19 cellular contexts compared by ENCODE assay signal in the genomic region with DNA sequence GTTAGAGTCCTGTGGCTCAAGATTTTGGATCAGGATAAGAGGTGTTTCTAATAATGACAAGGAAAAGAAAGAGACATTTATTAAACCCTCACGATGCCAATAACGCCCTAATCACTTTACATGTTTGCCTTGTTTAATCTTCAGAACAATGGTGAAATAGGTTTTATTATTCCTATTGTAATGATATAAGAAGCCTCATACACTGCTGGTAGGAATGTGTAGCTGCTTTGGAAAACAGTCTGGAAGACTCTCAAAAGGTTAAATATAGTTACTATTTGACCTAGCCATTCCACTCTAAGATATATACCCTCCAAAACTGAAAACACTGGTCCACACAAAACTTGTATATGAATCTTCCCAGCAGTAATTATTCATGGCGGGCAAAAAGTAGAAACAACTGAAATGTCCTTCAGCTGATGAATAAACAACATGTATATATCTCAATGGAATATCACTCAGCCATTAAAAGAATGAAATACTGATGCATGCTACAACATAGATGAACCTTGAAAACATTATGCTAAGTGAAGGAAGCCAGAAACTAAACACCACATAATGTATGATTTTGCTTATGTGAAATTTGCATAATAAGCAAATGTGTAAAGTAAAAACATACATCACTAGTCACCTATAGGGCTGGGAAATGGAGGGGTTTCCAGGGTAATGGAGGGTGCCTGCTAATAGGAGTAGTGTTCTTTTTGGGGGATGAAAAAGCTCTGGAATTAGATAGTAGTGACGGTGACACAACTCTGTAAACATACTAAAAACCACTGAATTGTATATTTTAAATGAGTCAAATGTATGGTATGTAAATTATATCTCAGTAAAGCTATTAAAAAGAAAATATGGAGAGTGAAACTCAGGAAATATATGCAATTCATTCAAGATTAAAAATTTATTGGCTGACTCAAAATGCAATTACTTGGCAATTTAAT.
DNase-seq lines count a peak whose midpoint lies in the region; ATAC-seq, FAIRE-seq and TF ChIP-seq lines count a peak whose summit lies in the region.
"Had no signal": no experiment of that assay in that cellular context is flagged by ENCODE, and none has a peak within 500 bp of the region (broad histone marks: within the 10 kb centered on the region; RNA-seq: fewer than 3 reads in every experiment).

No MANE protein-coding gene starts in this region.

- no peak for TF ChIP-seq POLR2A in A549 (IDR thresholded peaks at IDR 0.05; ENCODE audit: low read length)

- no peak overlapping the region for H2AFZ ChIP-seq in H9 (ENCODE audit: low read length)

- no peaks in the 10 kb centered on the region for H3K27me3 ChIP-seq in H9 (ENCODE audit: insufficient read depth, low read length)
- H3K27me3 ChIP-seq in adipocyte (replicated peaks; ENCODE audit: control insufficient read depth, insufficient read depth, low read length): no peaks in the 10 kb centered on the region
- H3K27me3 ChIP-seq: gastrocnemius medialis, spleen had no signal

- ATAC-seq in A549: peak in 1 of 2 experiments; percentile 44; a peak in 3 of 6 replicates
- ATAC-seq: activated T-cell treated with anti-CD3 and anti-CD28 coated beads, Interleukin-2, amount 50 U/mL, for 4 hours; gastrocnemius medialis; left cardiac atrium had no signal

- H3K9me3 ChIP-seq in A549: no peaks in the 10 kb centered on the region
- no peaks in the 10 kb centered on the region for H3K9me3 ChIP-seq in H9 (ENCODE audit: control insufficient read depth, low read depth, low read length)
- H3K9me3 ChIP-seq in adipocyte (ENCODE audit: control insufficient read depth, low read length): no peaks in the 10 kb centered on the region
- H3K9me3 ChIP-seq: gastrocnemius medialis, psoas muscle, spleen had no signal

- no peak for DNase-seq in A549 (ENCODE audit: low read depth in 1 of 2, low spot score in 1 of 2)
- no peak for DNase-seq in H9
- DNase-seq in adipocyte (ENCODE audit: low read depth): peak; percentile 42
- DNase-seq in fibroblast of villous mesenchyme (ENCODE audit: low read depth): peak; percentile 25
- DNase-seq in stimulated activated naive CD4-positive, alpha-beta T cell treated with Interleukin-2 at 50 U/mL for 16 hours (lab: John Stamatoyannopoulos, UW): no peak
- no peak for DNase-seq in AG08396 (ENCODE audit: low spot score)
- DNase-seq in Ammon's horn (ENCODE audit: low spot score): no peak
- no peak for DNase-seq in NCI-H2171 treated with DMSO at 0.1 percent for 48 hours (lab: John Stamatoyannopoulos, UW)
- DNase-seq: activated CD4-positive, CD25-positive, alpha-beta regulatory T cell; activated naive CD4-positive, alpha-beta T cell treated with anti-CD3 and anti-CD28 coated beads, Interleukin-2, amount 50 U/mL, for 16 hours; activated T-cell treated with anti-CD3 and anti-CD28 coated beads, Interleukin-2, amount 50 U/mL, for 4 hours; DND-41; gastrocnemius medialis; left cardiac atrium; NCI-H1417 treated with DMSO at 0.1 percent for 48 hours; psoas muscle; spleen; T-helper 9 cell had no signal

- no peak for TF ChIP-seq CTCF in A549 (IDR thresholded peaks at IDR 0.05)
- TF ChIP-seq CTCF in H9 (conservative IDR thresholded peaks at IDR 0.05): peak; percentile 33; the same call in 2 of the 3 replicates
- TF ChIP-seq CTCF in fibroblast of villous mesenchyme (IDR thresholded peaks at IDR 0.05; ENCODE audit: insufficient read depth, low read depth, low read length): peak; percentile 13

- H4K20me1 ChIP-seq in H9 (ENCODE audit: control insufficient read depth, insufficient read depth, insufficient read length): no peaks in the 10 kb centered on the region

- H3K36me3 ChIP-seq in adipocyte (ENCODE audit: control insufficient read depth, insufficient read depth, low read length, severe bottlenecking): no peaks in the 10 kb centered on the region
- H3K36me3 ChIP-seq: gastrocnemius medialis, spleen had no signal

- H3K4me2 ChIP-seq in A549 (peak overlapping the region; percentile 57), H9 (ENCODE audit: insufficient read depth, insufficient read length, low read length) (no peak overlapping the region)

- no peak overlapping the region for H2BK15ac ChIP-seq in H9 (ENCODE audit: low read depth, low read length)

- TF ChIP-seq EP300 in A549 (IDR thresholded peaks at IDR 0.05): no peak

- H3K14ac ChIP-seq in H9 (ENCODE audit: insufficient read depth, low read length): no peak overlapping the region

- no peak overlapping the region for H2AK5ac ChIP-seq in H9 (ENCODE audit: insufficient read length, low read length)

- no peak overlapping the region for H4K8ac ChIP-seq in H9 (replicated peaks; ENCODE audit: insufficient read length, low read depth, low read length)

- H3T11ph ChIP-seq in H9 (ENCODE audit: low read length): no peak overlapping the region

- no peaks in the 10 kb centered on the region for H3K79me2 ChIP-seq in H9 (ENCODE audit: insufficient read depth, low read length)

- no peak overlapping the region for H4K91ac ChIP-seq in H9 (ENCODE audit: insufficient read length, low read depth, low read length)

- no peak overlapping the region for H2BK12ac ChIP-seq in H9 (ENCODE audit: insufficient read length, low read depth, low read length)

- TF ChIP-seq RAD21 in A549 (conservative IDR thresholded peaks at IDR 0.05 in 1 of 2, IDR thresholded peaks at IDR 0.05 in 1 of 2): no peak

- H3K4me3 ChIP-seq in A549: no peak overlapping the region
- no peak overlapping the region for H3K4me3 ChIP-seq in adipocyte (ENCODE audit: low read length)
- H3K4me3 ChIP-seq in fibroblast of villous mesenchyme (ENCODE audit: low read depth, low read length): no peak overlapping the region
- H3K4me3 ChIP-seq: coronary artery, gastrocnemius medialis, psoas muscle, spleen had no signal

- H3K27ac ChIP-seq in A549: no peak overlapping the region
- no peak overlapping the region for H3K27ac ChIP-seq in H9 (ENCODE audit: insufficient read length, low read depth, low read length)
- H3K27ac ChIP-seq: coronary artery, gastrocnemius medialis, psoas muscle, spleen had no signal

- no peak overlapping the region for H3K9ac ChIP-seq in H9 (ENCODE audit: extremely low read depth, insufficient read length, low read length)
- no peak overlapping the region for H3K9ac ChIP-seq in adipocyte (ENCODE audit: low read length)

- no peak overlapping the region for H3K4ac ChIP-seq in H9 (ENCODE audit: low read depth, low read length)

- no peak overlapping the region for H4K5ac ChIP-seq in H9 (ENCODE audit: insufficient read length, low read depth, low read length)

- H2BK120ac ChIP-seq in H9 (ENCODE audit: low read depth, low read length, poor library complexity, severe bottlenecking): no peak overlapping the region

- no peaks in the 10 kb centered on the region for H3K27me3 Mint-ChIP-seq in H9 (ENCODE audit: low read depth)

- CTCF ChIA-PET in A549 (lab: Yijun Ruan, JAX): no interaction called here

- peaks cover 4 to 7% of the 10 kb centered on the region in 2 experiments for H3K4me1 Mint-ChIP-seq in H9

- H3K23me2 ChIP-seq in H9 (ENCODE audit: insufficient read length, low read depth, low read length, poor library complexity, severe bottlenecking): no peaks in the 10 kb centered on the region

- H3K9me3 Mint-ChIP-seq in H9: no peaks in the 10 kb centered on the region
- H3K9me3 Mint-ChIP-seq: activated T-cell treated with anti-CD3 and anti-CD28 coated beads, Interleukin-2, amount 50 U/mL, for 4 hours had no signal

- H3K4me3 Mint-ChIP-seq in H9: no peak overlapping the region
- H3K4me3 Mint-ChIP-seq: activated T-cell treated with anti-CD3 and anti-CD28 coated beads, Interleukin-2, amount 50 U/mL, for 4 hours had no signal

- H3K79me1 ChIP-seq in H9 (ENCODE audit: insufficient read depth, low read depth, low read length, poor library complexity, severe bottlenecking): no peaks in the 10 kb centered on the region

- 71% methylated on average over 4 of the region's 4 CpGs for WGBS in A549 (ENCODE audit: missing lambda C conversion rate)
- no CpG with 5 or more reads among the region's 4 CpGs for WGBS in H9 (ENCODE audit: extremely low coverage, insufficient read length, low lambda C conversion rate)

- no peak overlapping the region for H3K23ac ChIP-seq in H9 (ENCODE audit: insufficient read length, low read depth, low read length)

- H3K4me1 ChIP-seq in A549: peaks cover 17% of the 10 kb centered on the region; the same call in 2 of the 3 replicates
- H3K4me1 ChIP-seq in H9 (ENCODE audit: insufficient read depth, low read length): no peaks in the 10 kb centered on the region
- no peaks in the 10 kb centered on the region for H3K4me1 ChIP-seq in adipocyte (ENCODE audit: control insufficient read depth, insufficient read depth, low read length)
- H3K4me1 ChIP-seq: gastrocnemius medialis, psoas muscle had no signal

- no peak for FAIRE-seq in A549 (lab: Jason Lieb, UNC)

- no peak overlapping the region for H3K18ac ChIP-seq in H9 (ENCODE audit: insufficient read length, low read depth, low read length)

- H3K56ac ChIP-seq in H9 (ENCODE audit: insufficient read length, low read depth, low read length): no peak overlapping the region

- no peak overlapping the region for H2BK5ac ChIP-seq in H9 (ENCODE audit: insufficient read length, low read length)

- no peak overlapping the region for H2BK20ac ChIP-seq in H9 (ENCODE audit: low read depth, low read length, poor library complexity, severe bottlenecking)

- POLR2A ChIA-PET in A549 (lab: Yijun Ruan, JAX): no interaction called here

- H3K36me3 Mint-ChIP-seq in H9 (ENCODE audit: insufficient read depth in 1 of 3, low read depth in 3 of 3): no peaks in the 10 kb centered on the region

- H3K27ac Mint-ChIP-seq in H9: no peak overlapping the region

TF ChIP-seq in A549, 52 proteins besides CTCF, POLR2A, EP300 and RAD21:
- TF ChIP-seq EHMT2 (IDR thresholded peaks at IDR 0.05; ENCODE audit: low read depth): no peak
- peak; percentile 85 for TF ChIP-seq MAFK (IDR thresholded peaks at IDR 0.05; ENCODE audit: partially characterized antibody)
- TF ChIP-seq JUNB (IDR thresholded peaks at IDR 0.05): no peak
- TF ChIP-seq FOSL2 (IDR thresholded peaks at IDR 0.05): no peak
- peak; percentile 5; the same call in 1 of the 2 replicates for TF ChIP-seq FOSL2 (CRISPR knock-in tag; IDR thresholded peaks at IDR 0.05)

Comparison
In these comparisons a context has a peak if more than half of its experiments do, and no peak if none do; other contexts are left out.
1. DNase-seq: peak in adipocyte (single experiment) and fibroblast of villous mesenchyme (single experiment); none in A549 (0 of 2), H9 (single experiment), stimulated activated naive CD4-positive, alpha-beta T cell treated with Interleukin-2 at 50 U/mL for 16 hours (single experiment), AG08396 (single experiment), Ammon's horn (single experiment) and NCI-H2171 treated with DMSO at 0.1 percent for 48 hours (single experiment).